In the genomic region with DNA sequence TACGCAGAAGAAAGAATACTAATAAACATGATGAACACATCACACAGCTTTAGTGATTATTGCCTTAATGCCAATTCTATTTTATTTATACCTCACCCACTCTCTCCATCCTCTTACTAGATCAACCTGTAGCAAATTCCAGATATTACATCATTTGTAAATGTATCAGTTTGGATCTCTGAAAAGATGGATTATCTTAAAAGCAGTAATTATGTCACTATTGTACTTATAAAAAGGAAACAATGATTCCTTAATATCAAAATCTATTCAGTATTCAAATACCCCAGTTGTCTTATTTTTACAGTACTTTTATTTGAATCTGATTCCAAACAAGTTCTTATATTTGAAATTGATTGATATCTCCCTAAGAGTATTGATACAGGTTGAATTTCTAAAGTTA, we compare ENCODE assay signal across 30 cellular contexts.
DNase-seq lines count a peak whose midpoint lies in the region; ATAC-seq, FAIRE-seq and TF ChIP-seq lines count a peak whose summit lies in the region.
"Had no signal": no experiment of that assay in that cellular context is flagged by ENCODE, and none has a peak within 500 bp of the region (broad histone marks: within the 10 kb centered on the region; RNA-seq: fewer than 3 reads in every experiment).

No MANE protein-coding gene starts in this region.

- no peak overlapping the region for H2AFZ ChIP-seq in HepG2 (ENCODE audit: low read length)
- peak overlapping the region; percentile 78 for H2AFZ ChIP-seq in smooth muscle cell (ENCODE audit: low read depth)

- intact Hi-C loops in HepG2 (cut with micrococcal nuclease; ENCODE audit: unreplicated experiment) (no loop called here), right lobe of liver (cut with DNase I) (no loop called here)

- FAIRE-seq in HepG2 (lab: Jason Lieb, UNC) = no peak
- no peak for FAIRE-seq in H54 (lab: Jason Lieb, UNC)
- FAIRE-seq: A204.1, GM12878, GM12892, GM18507, GM19239 had no signal

- BruUV-seq in HepG2 (replicated peaks; lab: Mats Ljungman, UMichigan) = no TSS peak

- in situ Hi-C loops in HepG2 (cut with HindIII; ENCODE audit: extremely low pct_ligation_motif_present, low pct_unique_long_range_greater_than_20kb) = no loop called here

- no peak overlapping the region for H3K9ac ChIP-seq in HepG2 (ENCODE audit: insufficient read depth, low read depth, low read length)
- no peak overlapping the region for H3K9ac ChIP-seq in SK-N-MC (ENCODE audit: insufficient read length)
- no peak overlapping the region for H3K9ac ChIP-seq in smooth muscle cell (ENCODE audit: low read depth)
- H3K9ac ChIP-seq: BLaER1 had no signal

- WGBS in HepG2 (ENCODE audit: low lambda C conversion rate) = 93% methylated on average over 1 of the region's 1 CpG
- 80% methylated on average over 1 of the region's 1 CpG for WGBS in right lobe of liver (ENCODE audit: insufficient coverage, low coverage, low lambda C conversion rate, missing lambda C conversion rate)
- 94% methylated on average over 1 of the region's 1 CpG for WGBS in smooth muscle cell (ENCODE audit: low lambda C conversion rate)

- TF ChIP-seq CTCF in HepG2 (CRISPR knock-in tag; IDR thresholded peaks at IDR 0.05) (no peak), right lobe of liver (IDR thresholded peaks at IDR 0.05) (no peak), mesothelial cell of epicardium (IDR thresholded peaks at IDR 0.05; ENCODE audit: unreplicated experiment) (no peak), smooth muscle cell (IDR thresholded peaks at IDR 0.05; ENCODE audit: borderline replicate concordance, insufficient read depth, poor library complexity, severe bottlenecking) (no peak)

- DNase-seq in HepG2 (ENCODE audit: low spot score) (no peak), right lobe of liver (no peak), SK-N-MC (ENCODE audit: low read depth, low spot score) (no peak), mesothelial cell of epicardium (ENCODE audit: low spot score in 2 of 2, unreplicated experiment in 2 of 2) (no peak), smooth muscle cell (lab: John Stamatoyannopoulos, UW; ENCODE audit: unreplicated experiment) (no peak), H54 (ENCODE audit: insufficient read length, low spot score) (no peak), NCI-H2171 (lab: John Stamatoyannopoulos, UW) (no peak), SKM-1 (lab: John Stamatoyannopoulos, UW; ENCODE audit: unreplicated experiment) (no peak)
- DNase-seq: 8988T; ACHN; BE2C; C1 segment of cervical spinal cord; CD4-positive, alpha-beta memory T cell; CD4-positive, CD25-positive, alpha-beta regulatory T cell; CD8-positive, alpha-beta memory T cell; COR-L47; DMS 273 treated with DMSO at 0.1 percent for 48 hours; DMS153; DMS53; DMS79; DND-41; EL; GDM1 had no signal

- TF ChIP-seq EP300 in HepG2 (IDR thresholded peaks at IDR 0.05; ENCODE audit: low read depth in 2 of 2, low read length in 2 of 2) = no peak
- no peak for TF ChIP-seq EP300 in HepG2 (CRISPR knock-in tag; IDR thresholded peaks at IDR 0.05; ENCODE audit: borderline replicate concordance)

- no peaks in the 10 kb centered on the region for H3F3A ChIP-seq in smooth muscle cell (ENCODE audit: low read depth)

- H3K4me2 ChIP-seq in HepG2 (ENCODE audit: low read depth, low read length) (no peak overlapping the region), smooth muscle cell (peak overlapping the region; percentile 29)
- H3K4me2 ChIP-seq: BLaER1 had no signal

- no peaks in the 10 kb centered on the region for H3K27me3 Mint-ChIP-seq in mesothelial cell of epicardium (ENCODE audit: low read depth)
- H3K27me3 Mint-ChIP-seq: CD4-positive, alpha-beta memory T cell; CD4-positive, CD25-positive, alpha-beta regulatory T cell; CD8-positive, alpha-beta memory T cell had no signal

- POLR2A ChIA-PET in HepG2 (lab: Yijun Ruan, JAX) = no interaction called here

- no peaks in the 10 kb centered on the region for H3K36me3 ChIP-seq in HepG2 (replicated peaks in 1 of 2; ENCODE audit: control insufficient read depth in 1 of 2, insufficient read depth in 2 of 2, low read length in 2 of 2)
- H3K36me3 ChIP-seq in right lobe of liver = no peaks in the 10 kb centered on the region
- no peaks in the 10 kb centered on the region for H3K36me3 ChIP-seq in SK-N-MC (ENCODE audit: insufficient read depth, low read length)
- H3K36me3 ChIP-seq in smooth muscle cell (ENCODE audit: low read depth) = no peaks in the 10 kb centered on the region
- H3K36me3 ChIP-seq: BE2C, BLaER1 had no signal

- H3K9me3 ChIP-seq in HepG2 (ENCODE audit: low read length) (peaks cover 41% of the 10 kb centered on the region), right lobe of liver (no peaks in the 10 kb centered on the region), SK-N-MC (ENCODE audit: low read depth, low read length) (peaks cover 4% of the 10 kb centered on the region; the same call in 1 of the 2 replicates), smooth muscle cell (replicated peaks; ENCODE audit: low read depth) (no peaks in the 10 kb centered on the region)
- H3K9me3 ChIP-seq: BE2C had no signal

- H3K79me2 ChIP-seq in HepG2 (ENCODE audit: insufficient read depth, low read length) (no peaks in the 10 kb centered on the region), smooth muscle cell (ENCODE audit: low read depth) (no peaks in the 10 kb centered on the region)

- H3K27me3 ChIP-seq in HepG2 (ENCODE audit: control insufficient read depth in 1 of 2, insufficient read depth in 2 of 2, low read length in 2 of 2) (no peaks in the 10 kb centered on the region), right lobe of liver (no peaks in the 10 kb centered on the region), smooth muscle cell (ENCODE audit: low read depth) (no peaks in the 10 kb centered on the region)
- H3K27me3 ChIP-seq: BE2C, BLaER1 had no signal

- H3K4me3 Mint-ChIP-seq in mesothelial cell of epicardium = no peak overlapping the region
- H3K4me3 Mint-ChIP-seq: CD14-positive monocyte; CD4-positive, alpha-beta memory T cell; CD4-positive, CD25-positive, alpha-beta regulatory T cell; CD8-positive, alpha-beta memory T cell had no signal

- ATAC-seq in HepG2 = no peak
- no peak for ATAC-seq in right lobe of liver
- ATAC-seq: GM12878 had no signal

- TF ChIP-seq POLR2A in HepG2 (IDR thresholded peaks at IDR 0.05; ENCODE audit: insufficient read depth in 1 of 2, low read depth in 2 of 2, low read length in 2 of 2) (no peak), right lobe of liver (IDR thresholded peaks at IDR 0.05) (no peak), H54 (IDR thresholded peaks at IDR 0.05; ENCODE audit: low read depth, low read length) (no peak)

- CTCF ChIA-PET in HepG2 (lab: Yijun Ruan, JAX; ENCODE audit: low intra/inter-chr PET ratio, low total read pairs) = no interaction called here

- no peak overlapping the region for H3K4me3 ChIP-seq in HepG2 (replicated peaks in 1 of 3; ENCODE audit: insufficient read depth in 1 of 3, low read depth in 2 of 3, low read length in 3 of 3)
- no peak overlapping the region for H3K4me3 ChIP-seq in right lobe of liver
- H3K4me3 ChIP-seq in SK-N-MC = peak overlapping the region; percentile 39; the same call in 1 of the 2 replicates
- H3K4me3 ChIP-seq in smooth muscle cell = no peak overlapping the region
- H3K4me3 ChIP-seq: BLaER1, GM12878 had no signal

- peaks cover 28% of the 10 kb centered on the region for H3K9me3 Mint-ChIP-seq in mesothelial cell of epicardium

- H3K27ac Mint-ChIP-seq in mesothelial cell of epicardium = peak overlapping the region; percentile 16
- H3K27ac Mint-ChIP-seq: CD14-positive monocyte; CD4-positive, alpha-beta memory T cell; CD4-positive, CD25-positive, alpha-beta regulatory T cell; CD8-positive, alpha-beta memory T cell had no signal

- H3K36me3 Mint-ChIP-seq in mesothelial cell of epicardium = peaks cover 10% of the 10 kb centered on the region
- H3K36me3 Mint-ChIP-seq: CD14-positive monocyte; CD4-positive, alpha-beta memory T cell; CD4-positive, CD25-positive, alpha-beta regulatory T cell; CD8-positive, alpha-beta memory T cell had no signal

- no peak for TF ChIP-seq RAD21 in HepG2 (CRISPR knock-in tag; IDR thresholded peaks at IDR 0.05)

- peaks cover 18% of the 10 kb centered on the region for H3K4me1 Mint-ChIP-seq in mesothelial cell of epicardium
- H3K4me1 Mint-ChIP-seq: CD14-positive monocyte; CD4-positive, alpha-beta memory T cell; CD4-positive, CD25-positive, alpha-beta regulatory T cell; CD8-positive, alpha-beta memory T cell had no signal

- no peaks in the 10 kb centered on the region for H3K4me1 ChIP-seq in HepG2 (ENCODE audit: insufficient read depth, low read length)
- no peaks in the 10 kb centered on the region for H3K4me1 ChIP-seq in right lobe of liver
- peaks cover 14% of the 10 kb centered on the region for H3K4me1 ChIP-seq in smooth muscle cell (ENCODE audit: low read depth)
- H3K4me1 ChIP-seq: BE2C, BLaER1 had no signal

- H3K27ac ChIP-seq in HepG2 (ENCODE audit: extremely low read length, insufficient read depth, low read length) (no peak overlapping the region), right lobe of liver (no peak overlapping the region), SK-N-MC (peak overlapping the region; percentile 21; the same call in 1 of the 2 replicates), smooth muscle cell (ENCODE audit: low read depth) (peak overlapping the region; percentile 35)
- H3K27ac ChIP-seq: BLaER1 had no signal

- H4K20me1 ChIP-seq in HepG2 (ENCODE audit: insufficient read depth, low read length) = no peaks in the 10 kb centered on the region
- H4K20me1 ChIP-seq in smooth muscle cell (ENCODE audit: low read depth) = no peaks in the 10 kb centered on the region
- H4K20me1 ChIP-seq: BLaER1 had no signal

TF ChIP-seq in HepG2, 621 proteins besides CTCF, POLR2A, EP300 and RAD21:
- TF ChIP-seq ZNF772 (CRISPR knock-in tag; IDR thresholded peaks at IDR 0.05) = no peak
- TF ChIP-seq ZNF143 (CRISPR knock-in tag; IDR thresholded peaks at IDR 0.05) = no peak
- TF ChIP-seq CREB1 (IDR thresholded peaks at IDR 0.05) = peak; percentile 53
- TF ChIP-seq CREB1 (CRISPR knock-in tag; IDR thresholded peaks at IDR 0.05) = no peak
- peak; percentile 89 for TF ChIP-seq ATF7 (IDR thresholded peaks at IDR 0.05)
- TF ChIP-seq ATF7 (CRISPR knock-in tag; IDR thresholded peaks at IDR 0.05) = no peak
- no peak for TF ChIP-seq U2AF2 (IDR thresholded peaks at IDR 0.05; ENCODE audit: low read depth, low read length)

Comparison
In these comparisons a context has a peak if more than half of its experiments do, and no peak if none do; other contexts are left out.
1. H3K27ac ChIP-seq: peak in SK-N-MC (single experiment) and smooth muscle cell (single experiment); none in HepG2 (single experiment) and right lobe of liver (0 of 3).